Comparison of ENCODE assay signal across 7 cellular contexts in the genomic region with DNA sequence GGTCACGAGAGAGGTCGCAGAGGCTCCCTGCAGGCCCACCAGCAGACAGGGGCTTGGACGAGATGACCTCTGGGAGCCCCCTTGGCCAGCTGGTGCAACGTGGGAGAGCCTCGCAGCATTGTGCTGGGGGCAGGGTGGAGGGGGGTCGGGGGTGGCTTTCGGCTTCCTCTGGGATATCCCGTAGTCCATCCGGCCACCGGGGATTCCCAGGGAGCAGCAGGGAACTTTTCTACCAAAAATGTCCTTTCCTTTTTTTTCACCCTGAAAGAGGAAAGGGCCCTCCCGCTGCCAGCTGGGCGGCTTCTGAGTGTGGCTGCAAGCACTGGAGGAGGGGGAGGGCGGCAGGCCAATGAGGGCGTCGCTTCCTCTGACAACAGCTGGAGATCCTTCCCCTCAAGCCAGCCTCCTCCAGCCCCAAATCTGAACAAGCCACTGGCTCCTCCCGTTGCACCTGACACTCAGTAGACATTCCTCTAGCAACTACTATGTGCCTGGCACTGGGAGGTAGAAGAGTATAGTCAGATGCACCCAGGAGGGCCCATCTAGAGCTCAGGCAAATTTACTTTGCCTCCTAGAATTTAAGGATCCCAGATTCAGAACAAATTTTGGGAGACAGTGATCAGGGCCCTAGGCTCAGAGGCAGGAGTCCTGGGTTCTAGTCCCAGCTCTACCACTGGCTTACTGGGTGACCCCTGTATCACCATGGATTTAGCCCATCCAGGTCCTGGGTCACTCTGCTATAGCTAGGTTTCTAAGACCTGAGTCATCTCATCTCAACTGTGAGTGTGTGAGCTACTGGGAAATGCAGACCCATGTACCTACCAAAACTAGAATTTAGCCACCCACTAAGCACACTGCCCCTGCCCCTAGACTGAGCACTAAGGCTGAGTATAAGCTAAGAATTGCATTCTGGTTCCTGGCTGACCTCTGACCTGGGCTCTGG. TPM values are rescaled to one million over a fixed set of nuclear protein-coding genes. Genes with fewer than 3 reads are reported as not detected.
DNase-seq lines count a peak whose midpoint lies in the region; ATAC-seq lines count a peak whose summit lies in the region.

No MANE protein-coding gene starts in this region.

- no peaks in the 10 kb centered on the region for H3K9me3 Mint-ChIP-seq in immature natural killer cell

- peak overlapping the region; percentile 4 to 82 (median 40) for H3K27ac Mint-ChIP-seq in immature natural killer cell

- H3K36me3 Mint-ChIP-seq in immature natural killer cell = peaks cover 7 to 24% (median 20%) of the 10 kb centered on the region in 3 donors

- ATAC-seq in GM18909 (IDR thresholded peaks at IDR 0.05; ENCODE audit: poor library complexity, unreplicated experiment) (peak; percentile 52), HG03108 (IDR thresholded peaks at IDR 0.05; ENCODE audit: unreplicated experiment) (peak; percentile 51)

- DNase-seq in T follicular helper cell (ENCODE audit: low read depth) (peak; percentile 10), immature natural killer cell (peak in 2 of 3 donors; percentile 22 to 27), G401 (ENCODE audit: low spot score) (no peak)
- peak; percentile 19 for DNase-seq in central memory CD4-positive, alpha-beta T cell
- peak; percentile 33 for DNase-seq in stimulated activated CD4-positive, alpha-beta T cell treated with anti-CD3 and anti-CD28 coated beads, Interleukin-4, amount 100 ng/mL, for 24 hours

- in situ Hi-C loops in G401 (cut with HindIII; ENCODE audit: low sequenced_read_pairs) = no loop called here

- peak overlapping the region; percentile 33 to 93 (median 91) for H3K4me3 Mint-ChIP-seq in immature natural killer cell

- peaks cover 0 to 2% (median 1%) of the 10 kb centered on the region in 3 donors for H3K27me3 Mint-ChIP-seq in immature natural killer cell (ENCODE audit: low read depth in 3 of 3)

- peaks cover 62 to 69% of the 10 kb centered on the region in 2 donors for H3K4me1 Mint-ChIP-seq in immature natural killer cell

RNA-seq across cellular contexts. Expression of gene MOB3C, which starts 2.7 kb away (rescaled TPM):
- polyA plus RNA-seq in immature natural killer cell = 10 to 100 TPM in 1 of 3 donors, 1 to 10 TPM in 2; 5.5 to 14.6 (median 6.8) TPM
- total RNA-seq in G401 (2014; rRNA removed; shearing (Covaris generic)) = 4.0 and 6.8 TPM in 2 replicates

RNA-seq across cellular contexts. Expression of gene MKNK1, which starts 9.9 kb away (rescaled TPM):
- 10 to 100 TPM; 23.2 to 35.7 (median 27.6) TPM for polyA plus RNA-seq in immature natural killer cell
- total RNA-seq in G401 (2014; rRNA removed; shearing (Covaris generic)) = 21.4 and 34.5 TPM in 2 replicates

RNA-seq across cellular contexts. Expression of gene ATPAF1, which starts 54.2 kb away (rescaled TPM):
- polyA plus RNA-seq in immature natural killer cell = 100 to 1,000 TPM in 1 of 3 donors, 10 to 100 TPM in 2; 50.6 to 139 (median 51.7) TPM
- 96.9 and 115 TPM in 2 replicates for total RNA-seq in G401 (2014; rRNA removed; shearing (Covaris generic))

RNA-seq across cellular contexts. Expression of gene TEX38, which starts 57.7 kb away (rescaled TPM):
- polyA plus RNA-seq in immature natural killer cell = not detected
- total RNA-seq in G401 (2014; rRNA removed; shearing (Covaris generic)) = not detected in 2 replicates
